Comparison of ENCODE assay signal across 8 cellular contexts in genomic region chr2:241009601-241010530, GRCh38. TPM values are rescaled to one million over a fixed set of nuclear protein-coding genes. Genes with fewer than 3 reads are reported as not detected.
DNase-seq lines count a peak whose midpoint lies in the region; ATAC-seq and TF ChIP-seq lines count a peak whose summit lies in the region.

No MANE protein-coding gene starts in this region.

- H3K4me1 Mint-ChIP-seq in glutamatergic neuron (ENCODE audit: low read depth, unreplicated experiment), result no peaks in the 10 kb centered on the region

- H3K27ac ChIP-seq in C4-2B (peak overlapping the region; percentile 89), MM.1S (ENCODE audit: low read length) (no peak overlapping the region)

- no peaks in the 10 kb centered on the region for H3K9me2 ChIP-seq in MM.1S (replicated peaks; ENCODE audit: insufficient read depth, low read length)

- H3K4me3 Mint-ChIP-seq in glutamatergic neuron (ENCODE audit: unreplicated experiment), result no peak overlapping the region

- H4K20me1 ChIP-seq in MM.1S (ENCODE audit: insufficient read depth, low read length), result no peaks in the 10 kb centered on the region

- peaks cover 8 to 11% of the 10 kb centered on the region in 2 donors for H3K9me3 Mint-ChIP-seq in activated naive CD4-positive, alpha-beta T cell treated with anti-CD3 and anti-CD28 coated beads, Interleukin-2, amount 50 U/mL, for 72 hours
- H3K9me3 Mint-ChIP-seq in glutamatergic neuron (ENCODE audit: unreplicated experiment), result peaks cover 8% of the 10 kb centered on the region

- H3K9ac ChIP-seq in MM.1S (ENCODE audit: low read length), result no peak overlapping the region

- TF ChIP-seq CTCF in C4-2B (conservative IDR thresholded peaks at IDR 0.05) (no peak), MM.1S (IDR thresholded peaks at IDR 0.05; ENCODE audit: low read length) (no peak), glutamatergic neuron (IDR thresholded peaks at IDR 0.05; ENCODE audit: partially characterized antibody, unreplicated experiment) (no peak), omental fat pad (IDR thresholded peaks at IDR 0.05) (no peak)

- 0 out of 2 replicates have a peak overlapping the region, but pooled peaks have one; percentile 27 for H2AFZ ChIP-seq in MM.1S (ENCODE audit: low read length)

- peak overlapping the region; percentile 17; the same call in 1 of the 2 replicates for H3K4me2 ChIP-seq in MM.1S (ENCODE audit: low read depth, low read length)

- no peaks in the 10 kb centered on the region for H3K4me1 ChIP-seq in MM.1S (ENCODE audit: low read length)

- H3K36me3 ChIP-seq in MM.1S (replicated peaks; ENCODE audit: insufficient read depth, low read length), result no peaks in the 10 kb centered on the region

- no peaks in the 10 kb centered on the region for H3F3A ChIP-seq in MM.1S (ENCODE audit: insufficient read depth, low read length)

- DNase-seq in MM.1S, result no peak
- peak; percentile 55 to 59 for DNase-seq in activated naive CD4-positive, alpha-beta T cell treated with anti-CD3 and anti-CD28 coated beads, Interleukin-2, amount 50 U/mL, for 72 hours (ENCODE audit: low spot score in 2 of 2)
- DNase-seq in glutamatergic neuron, result peak; percentile 40
- DNase-seq in omental fat pad (ENCODE audit: low spot score), result no peak
- DNase-seq in cerebellar nuclear complex (lab: John Stamatoyannopoulos, UW), result no peak
- DNase-seq in SHP77 treated with DMSO at 0.1 percent for 48 hours (lab: John Stamatoyannopoulos, UW), result no peak

- peaks cover 8 to 12% of the 10 kb centered on the region in 2 donors for H3K36me3 Mint-ChIP-seq in activated naive CD4-positive, alpha-beta T cell treated with anti-CD3 and anti-CD28 coated beads, Interleukin-2, amount 50 U/mL, for 72 hours
- peaks cover 16% of the 10 kb centered on the region for H3K36me3 Mint-ChIP-seq in glutamatergic neuron (ENCODE audit: unreplicated experiment)

- H3K4me3 ChIP-seq in MM.1S (ENCODE audit: low read length), result no peak overlapping the region

- peak; percentile 80 to 82 for ATAC-seq in activated naive CD4-positive, alpha-beta T cell treated with anti-CD3 and anti-CD28 coated beads, Interleukin-2, amount 50 U/mL, for 72 hours
- ATAC-seq in omental fat pad (ENCODE audit: low FRiP score) (peak; percentile 62), GM18861 (IDR thresholded peaks at IDR 0.05; ENCODE audit: unreplicated experiment) (no peak)

- H3K9me3 ChIP-seq in MM.1S (replicated peaks; ENCODE audit: insufficient read depth, low read length), result no peaks in the 10 kb centered on the region

- H3K27ac Mint-ChIP-seq in activated naive CD4-positive, alpha-beta T cell treated with anti-CD3 and anti-CD28 coated beads, Interleukin-2, amount 50 U/mL, for 72 hours, result peak overlapping the region; percentile 67 to 88
- no peak overlapping the region for H3K27ac Mint-ChIP-seq in glutamatergic neuron (ENCODE audit: unreplicated experiment)

- peaks cover 3% of the 10 kb centered on the region for H3K27me3 Mint-ChIP-seq in glutamatergic neuron (ENCODE audit: unreplicated experiment)

- no peaks in the 10 kb centered on the region for H3K79me2 ChIP-seq in MM.1S (ENCODE audit: low read length)

- peaks cover 49% of the 10 kb centered on the region for H3K27me3 ChIP-seq in MM.1S (replicated peaks; ENCODE audit: insufficient read depth, low read length)

RNA-seq across cellular contexts. Expression of gene SNED1, which starts 11.4 kb away (rescaled TPM):
- 1 to 10 TPM in 1 of 2 donors, under 1 TPM in 1; 0.34 to 7.1 TPM for total RNA-seq in activated naive CD4-positive, alpha-beta T cell treated with anti-CD3 and anti-CD28 coated beads, Interleukin-2, amount 50 U/mL, for 72 hours
- 2.8 TPM for total RNA-seq in glutamatergic neuron (ENCODE audit: unreplicated experiment)
- total RNA-seq in omental fat pad, result 10 to 100 TPM; 18.0 to 52.2 (median 32.5) TPM

Comparison
In these comparisons a context has a peak if more than half of its experiments do, and no peak if none do; other contexts are left out.
1. DNase-seq: peak in activated naive CD4-positive, alpha-beta T cell treated with anti-CD3 and anti-CD28 coated beads, Interleukin-2, amount 50 U/mL, for 72 hours (2 of 2) and glutamatergic neuron (single experiment); none in MM.1S (single experiment), omental fat pad (single experiment), cerebellar nuclear complex (0 of 2) and SHP77 treated with DMSO at 0.1 percent for 48 hours (single experiment).